8 cellular contexts compared by ENCODE assay signal in genomic region chr3:18423401-18424212, GRCh38. TPM values are rescaled to one million over a fixed set of nuclear protein-coding genes. Genes with fewer than 3 reads are reported as not detected.
DNase-seq lines count a peak whose midpoint lies in the region; ATAC-seq and FAIRE-seq lines count a peak whose summit lies in the region.

No MANE protein-coding gene starts in this region.

- H3K4me1 ChIP-seq in ES-I3 (ENCODE audit: insufficient read depth, low read length) = peaks cover 8% of the 10 kb centered on the region; the same call in 1 of the 2 replicates

- H3K9ac ChIP-seq in ES-I3 (ENCODE audit: low read depth, low read length) = peak overlapping the region; percentile 83

- ATAC-seq in GM21367 (IDR thresholded peaks at IDR 0.05; ENCODE audit: unreplicated experiment) (peak; percentile 89), HG03565 (IDR thresholded peaks at IDR 0.05; ENCODE audit: unreplicated experiment) (peak; percentile 89), left colon (no peak)

- no peaks in the 10 kb centered on the region for H3K9me3 ChIP-seq in ES-I3 (ENCODE audit: control insufficient read depth, insufficient read depth, low read length)

- peak; percentile 53 for DNase-seq in SW480 (ENCODE audit: low spot score)
- DNase-seq in dedifferentiated amniotic fluid mesenchymal stem cell (ENCODE audit: extremely low spot score) = peak; percentile 45
- DNase-seq in left colon = peak; percentile 47 to 68
- peak; percentile 53 to 55 for DNase-seq in stimulated activated CD4-positive, alpha-beta T cell treated with anti-CD3 and anti-CD28 coated beads, Interleukin-2, amount 100 ng/mL, for 24 hours
- no peak for DNase-seq in RCC 7860 (ENCODE audit: low spot score)

- no peaks in the 10 kb centered on the region for H3K36me3 ChIP-seq in ES-I3 (ENCODE audit: insufficient read depth, low read length)

- intact Hi-C loops in left colon (cut with DNase I, micrococcal nuclease) = no loop called here

- no peak for FAIRE-seq in RCC 7860 (lab: Jason Lieb, UNC)

RNA-seq across cellular contexts. Expression of gene SATB1, which starts 1.5 kb away (rescaled TPM):
- 10 to 100 TPM; 27.2 to 38.3 TPM for total RNA-seq in left colon
